9 cellular contexts compared by ENCODE assay signal in genomic region chr2:64978514-64979268, GRCh38.
DNase-seq lines count a peak whose midpoint lies in the region; TF ChIP-seq lines count a peak whose summit lies in the region.
"Had no signal": no experiment of that assay in that cellular context is flagged by ENCODE, and none has a peak within 500 bp of the region (broad histone marks: within the 10 kb centered on the region; RNA-seq: fewer than 3 reads in every experiment).

No MANE protein-coding gene starts in this region.

- intact Hi-C loops in head of caudate nucleus (cut with DNase I): no loop called here

- H3K4me1 ChIP-seq in OCI-LY3 (ENCODE audit: low read length): peaks cover 50% of the 10 kb centered on the region

- DNase-seq in GM10266 (ENCODE audit: extremely low spot score) (no peak), epithelial cell of esophagus (ENCODE audit: low read depth) (peak; percentile 58), kidney glomerular epithelial cell (lab: John Stamatoyannopoulos, UW) (no peak), head of caudate nucleus (no peak), COR-L47 (lab: John Stamatoyannopoulos, UW) (no peak)
- no peak for DNase-seq in activated CD4-positive, CD25-positive, alpha-beta regulatory T cell (lab: John Stamatoyannopoulos, UW)
- DNase-seq: stimulated activated CD4-positive, alpha-beta T cell treated with anti-CD3 and anti-CD28 coated beads, Interleukin-4, amount 100 ng/mL, for 1 hour had no signal

- H3K4me2 ChIP-seq in OCI-LY3 (ENCODE audit: low read length): 0 out of 2 replicates have a peak overlapping the region, but pooled peaks have one; percentile 15

- H3K27me3 ChIP-seq in OCI-LY3 (ENCODE audit: low read depth, low read length): no peaks in the 10 kb centered on the region

- H2AFZ ChIP-seq in OCI-LY3 (ENCODE audit: low read depth, low read length): no peak overlapping the region

- no peaks in the 10 kb centered on the region for H3K9me3 ChIP-seq in OCI-LY3 (ENCODE audit: insufficient read depth, low read length)

- H3K9ac ChIP-seq in OCI-LY3 (ENCODE audit: low read length): no peak overlapping the region

- H3K4me3 ChIP-seq in OCI-LY3 (ENCODE audit: low read length): no peak overlapping the region
- no peak overlapping the region for H3K4me3 ChIP-seq in epithelial cell of esophagus (ENCODE audit: low read length)

- H3K79me2 ChIP-seq in OCI-LY3 (ENCODE audit: low read length): no peaks in the 10 kb centered on the region; the same call in 1 of the 2 replicates

- peak; percentile 42 for TF ChIP-seq CTCF in 22Rv1 (IDR thresholded peaks at IDR 0.05)
- peak; percentile 28 for TF ChIP-seq CTCF in GM10266 (IDR thresholded peaks at IDR 0.05; ENCODE audit: control insufficient read depth, insufficient read depth, low read depth, missing control alignments)
- TF ChIP-seq CTCF in OCI-LY3 (IDR thresholded peaks at IDR 0.05; ENCODE audit: low read depth, low read length): peak; percentile 62
- peak; percentile 10 for TF ChIP-seq CTCF in epithelial cell of esophagus (IDR thresholded peaks at IDR 0.05; ENCODE audit: insufficient read depth, low read depth, low read length, missing control alignments)

- H4K20me1 ChIP-seq in OCI-LY3 (ENCODE audit: insufficient read depth, low read length): no peaks in the 10 kb centered on the region

- H3K27ac ChIP-seq in 22Rv1 (no peak overlapping the region), OCI-LY3 (ENCODE audit: low read length) (peak overlapping the region; percentile 2; the same call in 1 of the 2 replicates)

- no peaks in the 10 kb centered on the region for H3K36me3 ChIP-seq in OCI-LY3 (replicated peaks; ENCODE audit: low read depth, low read length)

Comparison
In these comparisons a context has a peak if more than half of its experiments do, and no peak if none do; other contexts are left out.
1. CTCF ChIP-seq: peak in every context shown above with its lines; median percentile 62 in OCI-LY3; 42 in 22Rv1; 28 in GM10266; 10 in epithelial cell of esophagus.